18 cellular contexts compared by ENCODE assay signal in genomic region chr19:13029301-13029880, GRCh38. TPM values are rescaled to one million over a fixed set of nuclear protein-coding genes. Genes with fewer than 3 reads are reported as not detected.
A peak's percentile ranks its signal among the peaks of the same experiment; 100 is the strongest.
DNase-seq lines count a peak whose midpoint lies in the region; ATAC-seq, FAIRE-seq and TF ChIP-seq lines count a peak whose summit lies in the region.
"Had no signal": no experiment of that assay in that cellular context is flagged by ENCODE, and none has a peak within 500 bp of the region (broad histone marks: within the 10 kb centered on the region; RNA-seq: fewer than 3 reads in every experiment).

No MANE protein-coding gene starts in this region.

- intact Hi-C loops in stomach (cut with DNase I; ENCODE audit: low total_unique reads), result no loop called here

- peak; percentile 5 for FAIRE-seq in keratinocyte (lab: Jason Lieb, UNC)
- FAIRE-seq: HepG2 had no signal

- peaks cover 80% of the 10 kb centered on the region for H3K79me2 ChIP-seq in keratinocyte (ENCODE audit: control insufficient read depth, insufficient read depth, low read length)

- H3K27me3 ChIP-seq in keratinocyte (ENCODE audit: control insufficient read depth, extremely low read depth, insufficient read depth, low read length) (no peaks in the 10 kb centered on the region), stomach (no peaks in the 10 kb centered on the region)

- peak overlapping the region; percentile 37 for H2AFZ ChIP-seq in keratinocyte (ENCODE audit: control insufficient read depth, low read length)

- peaks cover 0 to 3% of the 10 kb centered on the region in 2 donors for H3K36me3 Mint-ChIP-seq in activated T-cell treated with anti-CD3 and anti-CD28 coated beads, Interleukin-2, amount 50 U/mL, for 72 hours (ENCODE audit: insufficient read depth in 2 of 2)
- H3K36me3 Mint-ChIP-seq: activated naive CD8-positive, alpha-beta T cell treated with anti-CD3 and anti-CD28 coated beads, Interleukin-2, amount 10 ng/mL, durations not matched to agents 7 days and 5 days had no signal

- H4K20me1 ChIP-seq in keratinocyte (ENCODE audit: control insufficient read depth, extremely low read depth, insufficient read depth, low read length), result no peaks in the 10 kb centered on the region

- no peaks in the 10 kb centered on the region for H3K9me3 ChIP-seq in keratinocyte (ENCODE audit: control insufficient read depth, low read depth, low read length)
- H3K9me3 ChIP-seq in stomach, result no peaks in the 10 kb centered on the region

- H3K4me3 ChIP-seq in keratinocyte (ENCODE audit: control insufficient read depth in 2 of 3, extremely low read depth in 1 of 3, insufficient read depth in 2 of 3, low read depth in 1 of 3, low read length in 3 of 3) (peak overlapping the region in 2 of 3 experiments; percentile 13 to 40), stomach (peak overlapping the region in 1 of 4 donors; percentile 13)

- ATAC-seq in activated T-cell treated with anti-CD3 and anti-CD28 coated beads, Interleukin-2, amount 50 U/mL, for 72 hours (replicated peaks in 1 of 2), result no peak
- ATAC-seq in activated CD4-positive, CD25-positive, alpha-beta regulatory T cell treated with anti-CD3 and anti-CD28 coated beads, Interleukin-2, amount 50 U/mL, for 24 hours, result no peak
- ATAC-seq: HepG2 had no signal

- TF ChIP-seq CTCF in 22Rv1 (IDR thresholded peaks at IDR 0.05) (no peak), keratinocyte (optimal IDR thresholded peaks at IDR 0.05 in 1 of 3, IDR thresholded peaks at IDR 0.05 in 1 of 3, conservative IDR thresholded peaks at IDR 0.05 in 1 of 3; ENCODE audit: extremely low read depth in 1 of 3, insufficient read depth in 2 of 3, low read length in 3 of 3) (no peak), stomach (IDR thresholded peaks at IDR 0.05) (no peak)

- H3K9me3 Mint-ChIP-seq in activated T-cell treated with anti-CD3 and anti-CD28 coated beads, Interleukin-2, amount 50 U/mL, for 72 hours, result no peaks in the 10 kb centered on the region
- H3K9me3 Mint-ChIP-seq: activated naive CD8-positive, alpha-beta T cell treated with anti-CD3 and anti-CD28 coated beads, Interleukin-2, amount 10 ng/mL, durations not matched to agents 7 days and 5 days had no signal

- TF ChIP-seq EP300 in stomach (IDR thresholded peaks at IDR 0.05), result no peak

- WGBS in stomach, 5 donors, result 42 to 67% (median 49%) methylated on average over 9 of the region's 9 CpGs

- H3K9ac ChIP-seq in keratinocyte (ENCODE audit: control insufficient read depth, extremely low read depth, insufficient read depth, low read length), result peak overlapping the region; percentile 42

- peaks cover 17% of the 10 kb centered on the region for H3K27me3 Mint-ChIP-seq in activated T-cell treated with anti-CD3 and anti-CD28 coated beads, Interleukin-2, amount 50 U/mL, for 72 hours (ENCODE audit: low read depth)

- peaks cover 96% of the 10 kb centered on the region for H3K4me1 ChIP-seq in keratinocyte (ENCODE audit: control insufficient read depth, extremely low read depth, insufficient read depth, low read length)
- peaks cover 89 to 100% (median 98%) of the 10 kb centered on the region in 4 donors for H3K4me1 ChIP-seq in stomach

- no peak overlapping the region for H3K27ac Mint-ChIP-seq in activated T-cell treated with anti-CD3 and anti-CD28 coated beads, Interleukin-2, amount 50 U/mL, for 72 hours
- H3K27ac Mint-ChIP-seq: activated naive CD8-positive, alpha-beta T cell treated with anti-CD3 and anti-CD28 coated beads, Interleukin-2, amount 10 ng/mL, durations not matched to agents 7 days and 5 days had no signal

- H3K4me1 Mint-ChIP-seq in activated T-cell treated with anti-CD3 and anti-CD28 coated beads, Interleukin-2, amount 50 U/mL, for 72 hours (ENCODE audit: low read depth), result peaks cover 22% of the 10 kb centered on the region

- H3K4me2 ChIP-seq in keratinocyte (ENCODE audit: control insufficient read depth, extremely low read depth, insufficient read depth, low read depth, low read length), result peak overlapping the region; percentile 100

- peak overlapping the region; percentile 99 for H3K27ac ChIP-seq in 22Rv1
- H3K27ac ChIP-seq in angular gyrus (ENCODE audit: low read depth, low read length), result peak overlapping the region; percentile 98
- H3K27ac ChIP-seq in keratinocyte (ENCODE audit: control insufficient read depth, insufficient read depth, low read length), result peak overlapping the region; percentile 51
- H3K27ac ChIP-seq in stomach, result peak overlapping the region; percentile 15 to 94 (median 41)

- DNase-seq in keratinocyte (ENCODE audit: low read depth, low spot score) (no peak), stomach (no peak), NCI-H2196 (lab: John Stamatoyannopoulos, UW; ENCODE audit: unreplicated experiment) (no peak), NCI-H2171 (lab: John Stamatoyannopoulos, UW) (no peak)
- no peak for DNase-seq in activated T-cell treated with anti-CD3 and anti-CD28 coated beads, Interleukin-2, amount 50 U/mL, for 72 hours
- DNase-seq: activated CD4-positive, alpha-beta T cell treated with anti-CD3 and anti-CD28 coated beads, Interleukin-2, amount 50 U/mL, for 1 hour; activated naive CD8-positive, alpha-beta T cell treated with anti-CD3 and anti-CD28 coated beads, Interleukin-2, amount 10 ng/mL, durations not matched to agents 7 days and 5 days; EL; mesendoderm; NCI-H187 treated with DMSO at 0.1 percent for 48 hours; NCI-H510A treated with DMSO at 0.1 percent for 48 hours; OCI-M1; stimulated activated CD4-positive, alpha-beta T cell treated with anti-CD3 and anti-CD28 coated beads, Interleukin-2, amount 100 ng/mL, for 24 hours had no signal

- peaks cover 5% of the 10 kb centered on the region for H3K9me1 ChIP-seq in keratinocyte (ENCODE audit: control insufficient read depth, extremely low read depth, insufficient read depth, low read length)

- H3K4me3 Mint-ChIP-seq in activated T-cell treated with anti-CD3 and anti-CD28 coated beads, Interleukin-2, amount 50 U/mL, for 72 hours, result no peak overlapping the region
- H3K4me3 Mint-ChIP-seq: activated naive CD8-positive, alpha-beta T cell treated with anti-CD3 and anti-CD28 coated beads, Interleukin-2, amount 10 ng/mL, durations not matched to agents 7 days and 5 days had no signal

- H3K36me3 ChIP-seq in keratinocyte (ENCODE audit: control insufficient read depth in 2 of 2, extremely low read depth in 1 of 2, insufficient read depth in 2 of 2, low read length in 2 of 2), result peaks cover 0 to 37% of the 10 kb centered on the region in 2 experiments
- H3K36me3 ChIP-seq in stomach, result no peaks in the 10 kb centered on the region

- TF ChIP-seq POLR2A in stomach (IDR thresholded peaks at IDR 0.05), result no peak

- dilution Hi-C loops in keratinocyte (cut with MboI; ENCODE audit: extremely low pct_ligation_motif_present, low sequenced_read_pairs), result no loop called here

RNA-seq across cellular contexts. Expression of gene NFIX, which starts 34.1 kb away (rescaled TPM):
- polyA plus RNA-seq in keratinocyte (3.1 to 21.4 TPM (median 5.2 TPM) in 3 replicates), stomach (10 to 100 TPM; 11.5 to 45.0 (median 30.2) TPM)
- polyA plus RNA-seq in keratinocyte (2011; ENCODE audit: low read depth), result 13.1 TPM
- polyA plus RNA-seq in keratinocyte (2011; cell fraction: cytosol; rRNA removed), result 8.8 and 19.1 TPM in 2 replicates
- polyA plus RNA-seq in keratinocyte (2011; cell fraction: nucleus; rRNA removed), result 16.8 and 22.7 TPM in 2 replicates
- polyA plus RNA-seq in keratinocyte (2012; ENCODE audit: low replicate concordance), result 11.9 and 50.9 TPM in 2 replicates
- 8.7 to 101 TPM (median 9.2 TPM) in 3 replicates for polyA minus RNA-seq in keratinocyte
- 22.1 TPM for polyA minus RNA-seq in keratinocyte (2011; cell fraction: cytosol; rRNA and poly(A)+ RNA removed)
- polyA minus RNA-seq in keratinocyte (2011; cell fraction: nucleus; rRNA and poly(A)+ RNA removed), result 9.8 and 16.2 TPM in 2 replicates
- total RNA-seq in stomach, result 100 to 1,000 TPM in 1 of 5 donors, 10 to 100 TPM in 4; 14.0 to 183 (median 63.3) TPM
- 1 to 10 TPM; 2.2 to 2.8 TPM for total RNA-seq in activated T-cell treated with anti-CD3 and anti-CD28 coated beads, Interleukin-2, amount 50 U/mL, for 72 hours
- polyA plus RNA-seq: neural cell had no signal

Comparison
In these comparisons a context has a peak if more than half of its experiments do, and no peak if none do; other contexts are left out.
1. H3K27ac ChIP-seq: peak in every context shown above with its lines; median percentile 99 in 22Rv1; 98 in angular gyrus; 51 in keratinocyte; 41 in stomach.